8 cellular contexts compared by ENCODE assay signal in the genomic region with DNA sequence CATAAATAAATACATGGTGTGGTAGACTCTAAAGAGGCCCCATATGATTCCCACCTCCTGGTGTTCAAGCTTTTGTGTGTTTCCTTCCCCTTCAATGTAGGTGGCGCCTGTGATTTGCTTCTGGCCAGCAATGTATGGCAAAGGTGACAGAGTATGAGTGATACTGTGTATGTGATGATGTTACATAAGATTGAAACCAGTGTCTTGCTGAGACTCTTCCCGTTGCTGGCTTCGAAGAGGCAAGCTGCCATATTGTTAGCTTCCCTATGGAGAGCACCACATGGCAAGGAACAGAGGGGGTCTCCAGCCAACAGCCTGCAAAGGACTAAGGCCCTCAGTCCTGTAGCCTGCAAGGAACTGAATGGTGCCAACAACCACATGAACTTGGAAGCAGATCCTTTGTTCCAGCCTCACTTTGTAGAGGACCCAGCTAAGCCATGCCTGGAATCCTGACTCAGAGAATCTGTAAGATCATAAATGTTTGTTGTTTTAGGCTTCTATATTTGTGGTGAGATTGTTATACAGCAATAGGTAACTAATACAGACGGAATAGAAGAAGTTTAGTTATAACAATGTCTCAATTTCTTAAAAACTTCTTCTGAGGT. TPM values are rescaled to one million over a fixed set of nuclear protein-coding genes. Genes with fewer than 3 reads are reported as not detected.
A peak's percentile ranks its signal among the peaks of the same experiment; 100 is the strongest.
DNase-seq lines count a peak whose midpoint lies in the region; ATAC-seq and TF ChIP-seq lines count a peak whose summit lies in the region.

No MANE protein-coding gene starts in this region.

- no peak overlapping the region for H2AFZ ChIP-seq in neural progenitor cell (replicated peaks)

- H3K27ac Mint-ChIP-seq in activated naive CD8-positive, alpha-beta T cell treated with anti-CD3 and anti-CD28 coated beads, Interleukin-2, amount 10 ng/mL, durations not matched to agents 7 days and 5 days: peak overlapping the region; percentile 65
- no peak overlapping the region for H3K27ac Mint-ChIP-seq in neural progenitor cell

- H3K27me3 Mint-ChIP-seq in activated naive CD8-positive, alpha-beta T cell treated with anti-CD3 and anti-CD28 coated beads, Interleukin-2, amount 10 ng/mL, durations not matched to agents 7 days and 5 days: no peaks in the 10 kb centered on the region
- H3K27me3 Mint-ChIP-seq in neural progenitor cell (ENCODE audit: insufficient read depth, low read depth): peaks cover 3% of the 10 kb centered on the region

- POLR2A ChIA-PET in activated naive CD8-positive, alpha-beta T cell treated with anti-CD3 and anti-CD28 coated beads, Interleukin-2, amount 10 ng/mL, durations not matched to agents 7 days and 5 days (lab: Charles Lee): interaction anchor here (1.1 to 5.3 kb wide), 3 partner anchors 61 to 169 kb away, joined by 3 to 58 read pairs (median 38); partner anchors contain the start of genes ELAC1 and ME2

- H3K4me1 ChIP-seq in neural progenitor cell (peaks cover 36% of the 10 kb centered on the region), thyroid gland (peaks cover 9 to 23% of the 10 kb centered on the region in 2 donors)

- TF ChIP-seq CTCF in neural progenitor cell (IDR thresholded peaks at IDR 0.05) (no peak), thyroid gland (IDR thresholded peaks at IDR 0.05) (no peak)

- peaks cover 11% of the 10 kb centered on the region for H3K36me3 Mint-ChIP-seq in activated naive CD8-positive, alpha-beta T cell treated with anti-CD3 and anti-CD28 coated beads, Interleukin-2, amount 10 ng/mL, durations not matched to agents 7 days and 5 days
- peaks cover 10% of the 10 kb centered on the region for H3K36me3 Mint-ChIP-seq in neural progenitor cell

- WGBS in thyroid gland, 2 donors: 85 to 87% methylated on average over 4 of the region's 4 CpGs

- H3K4me1 Mint-ChIP-seq in activated naive CD8-positive, alpha-beta T cell treated with anti-CD3 and anti-CD28 coated beads, Interleukin-2, amount 10 ng/mL, durations not matched to agents 7 days and 5 days: peaks cover 34% of the 10 kb centered on the region
- peaks cover 37% of the 10 kb centered on the region for H3K4me1 Mint-ChIP-seq in neural progenitor cell

- H3K36me3 ChIP-seq in neural progenitor cell (no peaks in the 10 kb centered on the region), thyroid gland (no peaks in the 10 kb centered on the region)

- peaks cover 3% of the 10 kb centered on the region for H3K9me3 Mint-ChIP-seq in activated naive CD8-positive, alpha-beta T cell treated with anti-CD3 and anti-CD28 coated beads, Interleukin-2, amount 10 ng/mL, durations not matched to agents 7 days and 5 days
- peaks cover 4% of the 10 kb centered on the region for H3K9me3 Mint-ChIP-seq in neural progenitor cell

- H3K4me3 Mint-ChIP-seq in activated naive CD8-positive, alpha-beta T cell treated with anti-CD3 and anti-CD28 coated beads, Interleukin-2, amount 10 ng/mL, durations not matched to agents 7 days and 5 days: peak overlapping the region; percentile 97
- H3K4me3 Mint-ChIP-seq in neural progenitor cell: peak overlapping the region; percentile 91

- no peak overlapping the region for H3K9ac ChIP-seq in neural progenitor cell

- peaks cover 37% of the 10 kb centered on the region for H3K79me2 ChIP-seq in neural progenitor cell (ENCODE audit: low read depth)

- peaks cover 9% of the 10 kb centered on the region for H3F3A ChIP-seq in neural progenitor cell (ENCODE audit: low read depth)

- no peak overlapping the region for H3K4me3 ChIP-seq in Jurkat, Clone E6-1 (ENCODE audit: low read length)
- H3K4me3 ChIP-seq in neural progenitor cell: no peak overlapping the region
- no peak overlapping the region for H3K4me3 ChIP-seq in thyroid gland (replicated peaks in 1 of 3)

- peak; percentile 24 for DNase-seq in NK-92 treated with Interleukin-12 subunit alpha and Interleukin-12 subunit beta, amount 100 ng/mL, for 24 hours (lab: John Stamatoyannopoulos, UW)
- DNase-seq in NK-92 (lab: John Stamatoyannopoulos, UW; ENCODE audit: unreplicated experiment) (no peak), neural progenitor cell (ENCODE audit: low spot score) (no peak), thyroid gland (no peak), DMS79 (lab: John Stamatoyannopoulos, UW) (no peak)
- peak; percentile 46 for DNase-seq in Jurkat, Clone E6-1 (ENCODE audit: low read depth, low spot score)
- no peak for DNase-seq in activated naive CD8-positive, alpha-beta T cell treated with anti-CD3 and anti-CD28 coated beads, Interleukin-2, amount 10 ng/mL, durations not matched to agents 7 days and 5 days

- H3K27me3 ChIP-seq in neural progenitor cell (no peaks in the 10 kb centered on the region), thyroid gland (no peaks in the 10 kb centered on the region)

- no peak overlapping the region for H3K4me2 ChIP-seq in neural progenitor cell

- H3K9me3 ChIP-seq in neural progenitor cell (ENCODE audit: low read depth): no peaks in the 10 kb centered on the region
- no peaks in the 10 kb centered on the region for H3K9me3 ChIP-seq in thyroid gland

- intact Hi-C loops in thyroid gland (cut with DNase I): loop anchor here (10.0 kb wide), 2 partner anchors 64 to 144 kb away; partner anchors contain the start of gene ELAC1

- H3K27ac ChIP-seq in neural progenitor cell (no peak overlapping the region), thyroid gland (no peak overlapping the region)

- no peak for TF ChIP-seq POLR2A in thyroid gland (IDR thresholded peaks at IDR 0.05)

- H4K20me1 ChIP-seq in neural progenitor cell (ENCODE audit: low read depth): peaks cover 27% of the 10 kb centered on the region

- ATAC-seq in activated naive CD8-positive, alpha-beta T cell treated with anti-CD3 and anti-CD28 coated beads, Interleukin-2, amount 10 ng/mL, durations not matched to agents 7 days and 5 days (ENCODE audit: low read depth): no peak
- no peak for ATAC-seq in GM21528 (IDR thresholded peaks at IDR 0.05; ENCODE audit: low FRiP score, unreplicated experiment)

RNA-seq across cellular contexts. Expression of gene SMAD4, which starts 1.7 kb away (rescaled TPM):
- polyA plus RNA-seq in Jurkat, Clone E6-1 (2012; ENCODE audit: insufficient read depth, insufficient read length): 37.0 TPM
- total RNA-seq in activated naive CD8-positive, alpha-beta T cell treated with anti-CD3 and anti-CD28 coated beads, Interleukin-2, amount 10 ng/mL, durations not matched to agents 7 days and 5 days: 100 to 1,000 TPM in 1 of 2 experiments, 10 to 100 TPM in 1; 84.9 to 105 TPM
- 168 and 310 TPM in 2 replicates for total RNA-seq in neural progenitor cell (ENCODE audit: low replicate concordance)
- total RNA-seq in thyroid gland: 100 to 1,000 TPM; 163 to 305 (median 250) TPM

Comparison
In these comparisons a context has a peak if more than half of its experiments do, and no peak if none do; other contexts are left out.
1. DNase-seq: peak in NK-92 treated with Interleukin-12 subunit alpha and Interleukin-12 subunit beta, amount 100 ng/mL, for 24 hours (single experiment) and Jurkat, Clone E6-1 (single experiment); none in NK-92 (single experiment), activated naive CD8-positive, alpha-beta T cell treated with anti-CD3 and anti-CD28 coated beads, Interleukin-2, amount 10 ng/mL, durations not matched to agents 7 days and 5 days (single experiment), neural progenitor cell (single experiment), thyroid gland (0 of 2) and DMS79 (single experiment).